Comparison of ENCODE assay signal across 20 cellular contexts in the genomic region with DNA sequence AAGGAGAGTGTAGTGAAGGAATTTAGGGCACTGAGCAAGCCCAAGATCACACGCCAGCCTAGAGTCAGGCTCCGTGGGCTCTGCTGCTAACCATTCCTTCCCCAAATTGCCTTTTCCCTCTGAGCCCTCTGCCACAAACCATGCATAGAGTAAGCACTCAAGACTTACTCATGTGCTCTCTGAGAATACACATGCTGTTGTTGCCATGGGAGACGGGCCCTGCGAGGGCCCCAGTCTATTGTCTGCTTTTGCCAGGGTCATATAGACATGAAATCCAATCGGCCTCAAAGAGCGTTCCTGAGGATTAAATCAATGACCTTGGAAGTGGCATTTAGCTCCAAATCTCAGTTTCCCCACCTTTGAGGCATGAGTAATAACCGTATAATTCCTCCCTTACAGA. TPM values are rescaled to one million over a fixed set of nuclear protein-coding genes. Genes with fewer than 3 reads are reported as not detected.
"Had no signal": no experiment of that assay in that cellular context is flagged by ENCODE, and none has a peak within 500 bp of the region (broad histone marks: within the 10 kb centered on the region; RNA-seq: fewer than 3 reads in every experiment).

No MANE protein-coding gene starts in this region.

- H3K4me3 ChIP-seq: esophagus squamous epithelium, transverse colon had no signal

- H3K4me3 Mint-ChIP-seq: natural killer cell; stimulated activated naive B cell treated with anti-CD40 and anti-IgM and Interleukin-4, amounts not matched to agents 10 μg/mL and 1 μg/mL and 100 μg/mL, for 72 hours had no signal

- H3K27me3 ChIP-seq: transverse colon had no signal

- H3K4me1 Mint-ChIP-seq: natural killer cell; stimulated activated naive B cell treated with anti-CD40 and anti-IgM and Interleukin-4, amounts not matched to agents 10 μg/mL and 1 μg/mL and 100 μg/mL, for 72 hours had no signal

- H3K27ac Mint-ChIP-seq: natural killer cell; stimulated activated naive B cell treated with anti-CD40 and anti-IgM and Interleukin-4, amounts not matched to agents 10 μg/mL and 1 μg/mL and 100 μg/mL, for 72 hours had no signal

- DNase-seq: activated CD4-positive, alpha-beta T cell treated with anti-CD3 and anti-CD28 coated beads for 1 hour; activated CD4-positive, alpha-beta T cell treated with anti-CD3 and anti-CD28 coated beads, Interleukin-2, amount 50 U/mL, for 4 hours; activated naive CD4-positive, alpha-beta T cell treated with Interleukin-2 at 50 U/mL for 16 hours; activated T-cell treated with anti-CD3 and anti-CD28 coated beads for 4 hours; anterior cingulate cortex; cortex of kidney; effector CD4-positive, alpha-beta T cell; esophagus squamous epithelium; hippocampal formation; left ventricle myocardium superior; mesenchymal stem cell; natural killer cell; nucleus accumbens; posterior cingulate gyrus; stimulated activated CD4-positive, alpha-beta T cell treated with anti-CD3 and anti-CD28 coated beads, Interleukin-2, amount 100 ng/mL, for 48 hours; stimulated activated naive B cell treated with anti-CD40 and anti-IgM and Interleukin-4, amounts not matched to agents 10 μg/mL and 1 μg/mL and 100 μg/mL, for 72 hours; transverse colon had no signal

- ATAC-seq: left ventricle myocardium superior; natural killer cell; stimulated activated naive B cell treated with anti-CD40 and anti-IgM and Interleukin-4, amounts not matched to agents 10 μg/mL and 1 μg/mL and 100 μg/mL, for 72 hours had no signal

- H3K36me3 Mint-ChIP-seq: natural killer cell; stimulated activated naive B cell treated with anti-CD40 and anti-IgM and Interleukin-4, amounts not matched to agents 10 μg/mL and 1 μg/mL and 100 μg/mL, for 72 hours had no signal

- H3K9me3 ChIP-seq: esophagus squamous epithelium, transverse colon had no signal

- H3K4me1 ChIP-seq: esophagus squamous epithelium, transverse colon had no signal

- H3K27ac ChIP-seq: esophagus squamous epithelium, transverse colon had no signal

- FAIRE-seq: endothelial cell of umbilical vein had no signal

- H3K9me3 Mint-ChIP-seq: natural killer cell had no signal

- H3K36me3 ChIP-seq: esophagus squamous epithelium, transverse colon had no signal

RNA-seq across cellular contexts. Expression of a gene that starts 48.7 kb away (rescaled TPM):
- total RNA-seq: endothelial cell of umbilical vein, fibroblast of villous mesenchyme, glomerular endothelial cell had no signal
- polyA plus RNA-seq: endothelial cell of umbilical vein had no signal
